Comparison of ENCODE assay signal across 16 cellular contexts in the genomic region with DNA sequence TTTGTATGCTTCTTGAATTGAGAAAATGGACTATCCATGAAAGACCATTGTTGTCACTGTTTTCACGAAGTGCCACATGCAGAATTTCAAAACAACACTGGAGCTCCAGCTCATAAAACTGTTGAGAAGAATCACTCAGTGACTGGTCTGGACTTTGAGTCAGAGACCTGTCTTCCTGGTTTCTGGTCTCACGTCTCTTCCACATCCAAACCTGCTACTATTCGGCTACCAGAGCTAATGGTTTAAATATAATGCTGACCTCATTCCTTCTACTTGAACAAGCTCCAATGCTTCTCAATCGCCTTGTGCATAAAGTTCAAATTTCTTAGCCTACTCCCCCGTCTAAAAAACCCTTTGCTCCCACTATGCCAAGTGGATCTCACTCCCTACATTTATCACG.
DNase-seq lines count a peak whose midpoint lies in the region; ATAC-seq and TF ChIP-seq lines count a peak whose summit lies in the region.
"Had no signal": no experiment of that assay in that cellular context is flagged by ENCODE, and none has a peak within 500 bp of the region (broad histone marks: within the 10 kb centered on the region; RNA-seq: fewer than 3 reads in every experiment).

No MANE protein-coding gene starts in this region.

- H3K27me3 Mint-ChIP-seq in natural killer cell treated with Interleukin-12 subunit alpha and Interleukin-12 subunit beta and Interleukin-15 and Interleukin-18, amount 100 ng/mL, for 72 hours, result peaks cover 15 to 28% of the 10 kb centered on the region in 2 donors

- peak; percentile 21 for DNase-seq in M059J (ENCODE audit: low read depth)
- DNase-seq in epithelial cell of proximal tubule (ENCODE audit: low read depth), result peak; percentile 15
- no peak for DNase-seq in mesenchymal stem cell
- no peak for DNase-seq in natural killer cell treated with Interleukin-12 subunit alpha and Interleukin-12 subunit beta and Interleukin-15 and Interleukin-18, amount 100 ng/mL, for 72 hours (ENCODE audit: low spot score)
- DNase-seq in NCI-H345 (lab: John Stamatoyannopoulos, UW), result no peak
- DNase-seq in ureter (ENCODE audit: low spot score), result no peak
- DNase-seq in DMS114 treated with DMSO at 0.1 percent for 48 hours (lab: John Stamatoyannopoulos, UW; ENCODE audit: unreplicated experiment), result no peak
- DNase-seq: BE2C; C1 segment of cervical spinal cord; CD4-positive, CD25-positive, alpha-beta regulatory T cell; CD8-positive, alpha-beta memory T cell; COR-L47; DMS 273 treated with DMSO at 0.1 percent for 48 hours; HFFc6 had no signal

- H2AK5ac ChIP-seq in mesenchymal stem cell (ENCODE audit: low read length, severe bottlenecking), result no peak overlapping the region

- H4K91ac ChIP-seq in mesenchymal stem cell (ENCODE audit: low read length), result no peak overlapping the region

- no peak overlapping the region for H3K27ac ChIP-seq in mesenchymal stem cell (ENCODE audit: low read length, poor library complexity, severe bottlenecking)

- no peaks in the 10 kb centered on the region for H3K9me3 ChIP-seq in mesenchymal stem cell (ENCODE audit: control insufficient read depth, low read length)
- H3K9me3 ChIP-seq: BE2C had no signal

- no peaks in the 10 kb centered on the region for H3K36me3 Mint-ChIP-seq in natural killer cell treated with Interleukin-12 subunit alpha and Interleukin-12 subunit beta and Interleukin-15 and Interleukin-18, amount 100 ng/mL, for 72 hours
- H3K36me3 Mint-ChIP-seq: CD4-positive, CD25-positive, alpha-beta regulatory T cell had no signal

- H3K27me3 ChIP-seq in mesenchymal stem cell (ENCODE audit: control insufficient read depth in 1 of 2, insufficient read depth in 1 of 2, low read length in 2 of 2), result peaks cover 0 to 4% of the 10 kb centered on the region in 2 experiments
- H3K27me3 ChIP-seq: BE2C had no signal

- no peaks in the 10 kb centered on the region for H3K9me3 Mint-ChIP-seq in natural killer cell treated with Interleukin-12 subunit alpha and Interleukin-12 subunit beta and Interleukin-15 and Interleukin-18, amount 100 ng/mL, for 72 hours
- H3K9me3 Mint-ChIP-seq: GM23338, HFFc6 had no signal

- TF ChIP-seq CTCF in epithelial cell of proximal tubule (conservative IDR thresholded peaks at IDR 0.05; ENCODE audit: low read depth, low read length), result no peak

- H2BK120ac ChIP-seq in mesenchymal stem cell (ENCODE audit: low read depth, low read length), result no peak overlapping the region

- no peak overlapping the region for H2BK12ac ChIP-seq in mesenchymal stem cell (ENCODE audit: low read length in 2 of 2)

- H3K9ac ChIP-seq in mesenchymal stem cell (ENCODE audit: low read length), result no peak overlapping the region

- no peaks in the 10 kb centered on the region for H3K36me3 ChIP-seq in mesenchymal stem cell (ENCODE audit: control insufficient read depth in 1 of 2, insufficient read depth in 2 of 2, low read depth in 1 of 2, low read length in 2 of 2)
- H3K36me3 ChIP-seq: BE2C had no signal

- ATAC-seq in natural killer cell treated with Interleukin-12 subunit alpha and Interleukin-12 subunit beta and Interleukin-15 and Interleukin-18, amount 100 ng/mL, for 72 hours, result no peak
- ATAC-seq: GM23338, HCT116 had no signal

- H3K27ac Mint-ChIP-seq in natural killer cell treated with Interleukin-12 subunit alpha and Interleukin-12 subunit beta and Interleukin-15 and Interleukin-18, amount 100 ng/mL, for 72 hours, result no peak overlapping the region
- H3K27ac Mint-ChIP-seq: CD4-positive, CD25-positive, alpha-beta regulatory T cell; CD8-positive, alpha-beta memory T cell; GM23338; HFFc6 had no signal

- H3K4me3 Mint-ChIP-seq in natural killer cell treated with Interleukin-12 subunit alpha and Interleukin-12 subunit beta and Interleukin-15 and Interleukin-18, amount 100 ng/mL, for 72 hours, result no peak overlapping the region
- H3K4me3 Mint-ChIP-seq: CD4-positive, CD25-positive, alpha-beta regulatory T cell; CD8-positive, alpha-beta memory T cell; GM23338; HFFc6 had no signal

- H3K18ac ChIP-seq in mesenchymal stem cell (ENCODE audit: low read depth in 1 of 2, low read length in 2 of 2), result no peak overlapping the region

- no peaks in the 10 kb centered on the region for H3K4me1 Mint-ChIP-seq in natural killer cell treated with Interleukin-12 subunit alpha and Interleukin-12 subunit beta and Interleukin-15 and Interleukin-18, amount 100 ng/mL, for 72 hours (ENCODE audit: low read depth in 2 of 2)
- H3K4me1 Mint-ChIP-seq: CD4-positive, CD25-positive, alpha-beta regulatory T cell; CD8-positive, alpha-beta memory T cell had no signal

- H3K79me1 ChIP-seq in mesenchymal stem cell (replicated peaks; ENCODE audit: low read length, poor library complexity, severe bottlenecking), result no peaks in the 10 kb centered on the region

- no peak overlapping the region for H2BK5ac ChIP-seq in mesenchymal stem cell (ENCODE audit: low read depth, low read length, poor library complexity, severe bottlenecking)

- H3K23ac ChIP-seq in mesenchymal stem cell (ENCODE audit: low read length in 2 of 2), result no peak overlapping the region

- no peak overlapping the region for H3K14ac ChIP-seq in mesenchymal stem cell (ENCODE audit: low read length in 2 of 2)

- WGBS in mesenchymal stem cell, result 90% methylated on average over 6 of the region's 6 CpGs

- H4K8ac ChIP-seq in mesenchymal stem cell (ENCODE audit: low read length), result no peak overlapping the region

- H2BK15ac ChIP-seq in mesenchymal stem cell (ENCODE audit: low read depth, poor library complexity, severe bottlenecking), result peak overlapping the region; percentile 48

- no peak overlapping the region for H3K4me2 ChIP-seq in mesenchymal stem cell (ENCODE audit: low read length, poor library complexity, severe bottlenecking)
- H3K4me2 ChIP-seq: GM23338 had no signal

- no peaks in the 10 kb centered on the region for H3K4me1 ChIP-seq in mesenchymal stem cell (ENCODE audit: control insufficient read depth, insufficient read depth, low read depth, low read length)
- H3K4me1 ChIP-seq: BE2C had no signal

- H2AFZ ChIP-seq in mesenchymal stem cell (ENCODE audit: low read depth, low read length), result no peak overlapping the region
- H2AFZ ChIP-seq: GM23338 had no signal

- H3K4me3 ChIP-seq in epithelial cell of proximal tubule (ENCODE audit: low read depth, low read length), result no peak overlapping the region
- no peak overlapping the region for H3K4me3 ChIP-seq in mesenchymal stem cell (ENCODE audit: insufficient read depth in 1 of 2, low read depth in 1 of 2, low read length in 2 of 2)
- H3K4me3 ChIP-seq: GM23338 had no signal

- H3K4ac ChIP-seq in mesenchymal stem cell (ENCODE audit: low read depth in 1 of 2, low read length in 2 of 2), result no peak overlapping the region

Comparison
In these comparisons a context has a peak if more than half of its experiments do, and no peak if none do; other contexts are left out.
1. DNase-seq: peak in M059J (single experiment) and epithelial cell of proximal tubule (single experiment); none in mesenchymal stem cell (single experiment), natural killer cell treated with Interleukin-12 subunit alpha and Interleukin-12 subunit beta and Interleukin-15 and Interleukin-18, amount 100 ng/mL, for 72 hours (single experiment), NCI-H345 (single experiment), ureter (single experiment) and DMS114 treated with DMSO at 0.1 percent for 48 hours (single experiment).